Comparison of ENCODE assay signal across 16 cellular contexts in genomic region chr1:157820299-157820698, GRCh38.
DNase-seq lines count a peak whose midpoint lies in the region; ATAC-seq, FAIRE-seq and TF ChIP-seq lines count a peak whose summit lies in the region.
"Had no signal": no experiment of that assay in that cellular context is flagged by ENCODE, and none has a peak within 500 bp of the region (broad histone marks: within the 10 kb centered on the region; RNA-seq: fewer than 3 reads in every experiment).

No MANE protein-coding gene starts in this region.

- TF ChIP-seq CTCF in OCI-LY3 (IDR thresholded peaks at IDR 0.05; ENCODE audit: low read depth, low read length) = no peak

- H3K36me3 ChIP-seq in BLaER1 treated with 17β-estradiol and CSF1 and Interleukin-3, amounts not matched to agents 10 nM and 100 nM = no peaks in the 10 kb centered on the region
- no peaks in the 10 kb centered on the region for H3K36me3 ChIP-seq in OCI-LY3 (replicated peaks; ENCODE audit: low read depth, low read length)
- H3K36me3 ChIP-seq: BE2C had no signal

- no peak overlapping the region for H3K4me3 ChIP-seq in BLaER1 treated with 17β-estradiol and CSF1 and Interleukin-3, amounts not matched to agents 10 nM and 100 nM
- H3K4me3 ChIP-seq in OCI-LY3 (ENCODE audit: low read length) = no peak overlapping the region
- H3K4me3 ChIP-seq: GM12878 had no signal

- peaks cover 14% of the 10 kb centered on the region for H3K36me3 Mint-ChIP-seq in memory B cell
- H3K36me3 Mint-ChIP-seq in stimulated activated naive B cell treated with anti-CD40 and anti-IgM and Interleukin-4, amounts not matched to agents 10 μg/mL and 1 μg/mL and 100 μg/mL, for 72 hours = no peaks in the 10 kb centered on the region
- H3K36me3 Mint-ChIP-seq: CD14-positive monocyte; CD4-positive, alpha-beta memory T cell had no signal

- H3K4me1 Mint-ChIP-seq in memory B cell = peaks cover 29% of the 10 kb centered on the region
- H3K4me1 Mint-ChIP-seq in stimulated activated naive B cell treated with anti-CD40 and anti-IgM and Interleukin-4, amounts not matched to agents 10 μg/mL and 1 μg/mL and 100 μg/mL, for 72 hours = peaks cover 32 to 40% of the 10 kb centered on the region in 2 donors
- H3K4me1 Mint-ChIP-seq: CD14-positive monocyte; CD4-positive, alpha-beta memory T cell; H9 had no signal

- 0 out of 2 replicates have a peak overlapping the region, but pooled peaks have one; percentile 18 for H2AFZ ChIP-seq in OCI-LY3 (ENCODE audit: low read depth, low read length)

- DNase-seq in memory B cell (ENCODE audit: low spot score in 2 of 2) (no peak), RCC 7860 (ENCODE audit: low spot score) (no peak), NCI-H187 treated with DMSO at 0.1 percent for 48 hours (lab: John Stamatoyannopoulos, UW) (no peak), putamen (ENCODE audit: low spot score) (no peak)
- no peak for DNase-seq in stimulated activated naive B cell treated with anti-CD40 and anti-IgM and Interleukin-4, amounts not matched to agents 10 μg/mL and 1 μg/mL and 100 μg/mL, for 72 hours
- DNase-seq: BE2C; Calu3; CD4-positive, alpha-beta memory T cell; DMS79 treated with DMSO at 0.1 percent for 48 hours; EL; H9 had no signal

- no peak overlapping the region for H3K27ac ChIP-seq in BLaER1 treated with 17β-estradiol and CSF1 and Interleukin-3, amounts not matched to agents 10 nM and 100 nM
- no peak overlapping the region for H3K27ac ChIP-seq in OCI-LY3 (ENCODE audit: low read length)

- FAIRE-seq in RCC 7860 (lab: Jason Lieb, UNC) = no peak
- FAIRE-seq: GM12878, H1 had no signal

- H3K9ac ChIP-seq in BLaER1 treated with 17β-estradiol and CSF1 and Interleukin-3, amounts not matched to agents 10 nM and 100 nM = no peak overlapping the region
- H3K9ac ChIP-seq in OCI-LY3 (ENCODE audit: low read length) = no peak overlapping the region

- H3K9me3 ChIP-seq in BLaER1 treated with 17β-estradiol and CSF1 and Interleukin-3, amounts not matched to agents 10 nM and 100 nM (replicated peaks in 1 of 11) = peaks cover 0 to 2% (median 0%) of the 10 kb centered on the region in 11 experiments; a peak in 1 of 22 replicates
- H3K9me3 ChIP-seq in OCI-LY3 (ENCODE audit: insufficient read depth, low read length) = no peaks in the 10 kb centered on the region
- H3K9me3 ChIP-seq: BE2C had no signal

- peak; percentile 1 for ATAC-seq in memory B cell (ENCODE audit: low read depth)
- peak; percentile 56 to 64 for ATAC-seq in stimulated activated naive B cell treated with anti-CD40 and anti-IgM and Interleukin-4, amounts not matched to agents 10 μg/mL and 1 μg/mL and 100 μg/mL, for 72 hours (replicated peaks)
- ATAC-seq: GM12878 had no signal

- peak overlapping the region; percentile 46 for H3K27ac Mint-ChIP-seq in memory B cell
- H3K27ac Mint-ChIP-seq in stimulated activated naive B cell treated with anti-CD40 and anti-IgM and Interleukin-4, amounts not matched to agents 10 μg/mL and 1 μg/mL and 100 μg/mL, for 72 hours = peak overlapping the region; percentile 82
- H3K27ac Mint-ChIP-seq: CD14-positive monocyte; CD4-positive, alpha-beta memory T cell; H9 had no signal

- no peaks in the 10 kb centered on the region for H4K20me1 ChIP-seq in BLaER1 treated with 17β-estradiol and CSF1 and Interleukin-3, amounts not matched to agents 10 nM and 100 nM
- no peaks in the 10 kb centered on the region for H4K20me1 ChIP-seq in OCI-LY3 (ENCODE audit: insufficient read depth, low read length)

- no peaks in the 10 kb centered on the region for H3K27me3 ChIP-seq in BLaER1 treated with 17β-estradiol and CSF1 and Interleukin-3, amounts not matched to agents 10 nM and 100 nM
- 0 out of 2 replicates have a peak, but pooled peaks cover 8% of the 10 kb centered on the region for H3K27me3 ChIP-seq in OCI-LY3 (ENCODE audit: low read depth, low read length)
- H3K27me3 ChIP-seq: BE2C had no signal

- no peaks in the 10 kb centered on the region for H3K27me3 Mint-ChIP-seq in memory B cell
- no peaks in the 10 kb centered on the region for H3K27me3 Mint-ChIP-seq in stimulated activated naive B cell treated with anti-CD40 and anti-IgM and Interleukin-4, amounts not matched to agents 10 μg/mL and 1 μg/mL and 100 μg/mL, for 72 hours

- H3K9me3 Mint-ChIP-seq in memory B cell = no peaks in the 10 kb centered on the region
- no peaks in the 10 kb centered on the region for H3K9me3 Mint-ChIP-seq in stimulated activated naive B cell treated with anti-CD40 and anti-IgM and Interleukin-4, amounts not matched to agents 10 μg/mL and 1 μg/mL and 100 μg/mL, for 72 hours
- H3K9me3 Mint-ChIP-seq: H9 had no signal

- peak overlapping the region; percentile 2 for H3K4me3 Mint-ChIP-seq in memory B cell
- H3K4me3 Mint-ChIP-seq in stimulated activated naive B cell treated with anti-CD40 and anti-IgM and Interleukin-4, amounts not matched to agents 10 μg/mL and 1 μg/mL and 100 μg/mL, for 72 hours = no peak overlapping the region
- H3K4me3 Mint-ChIP-seq: CD14-positive monocyte; CD4-positive, alpha-beta memory T cell; H9 had no signal

- H3K79me2 ChIP-seq in OCI-LY3 (ENCODE audit: low read length) = no peaks in the 10 kb centered on the region

- peak overlapping the region in 6 of 11 experiments; percentile 1 to 57 (median 52); a peak in 11 of 22 replicates for H3K4me2 ChIP-seq in BLaER1 treated with 17β-estradiol and CSF1 and Interleukin-3, amounts not matched to agents 10 nM and 100 nM
- H3K4me2 ChIP-seq in OCI-LY3 (ENCODE audit: low read length) = peak overlapping the region; percentile 51

- peaks cover 8 to 18% (median 12%) of the 10 kb centered on the region in 10 experiments; a peak in 16 of 20 replicates for H3K4me1 ChIP-seq in BLaER1 treated with 17β-estradiol and CSF1 and Interleukin-3, amounts not matched to agents 10 nM and 100 nM
- peaks cover 10% of the 10 kb centered on the region for H3K4me1 ChIP-seq in OCI-LY3 (ENCODE audit: low read length)
- H3K4me1 ChIP-seq: BE2C had no signal
